24 cellular contexts compared by ENCODE assay signal in genomic region chrX:37378830-37379229, GRCh38. TPM values are rescaled to one million over a fixed set of nuclear protein-coding genes. Genes with fewer than 3 reads are reported as not detected.
"Had no signal": no experiment of that assay in that cellular context is flagged by ENCODE, and none has a peak within 500 bp of the region (broad histone marks: within the 10 kb centered on the region; RNA-seq: fewer than 3 reads in every experiment).

No MANE protein-coding gene starts in this region.

- H3K27me3 ChIP-seq: ascending aorta, esophagus muscularis mucosa, foreskin keratinocyte, left lung, neutrophil had no signal

- ATAC-seq: foreskin keratinocyte; left lung; naive thymus-derived CD8-positive, alpha-beta T cell had no signal

- H3K27ac ChIP-seq: ascending aorta, esophagus muscularis mucosa, foreskin keratinocyte, left lung, neutrophil, parathyroid adenoma had no signal

- H3K4me1 ChIP-seq: ascending aorta, foreskin keratinocyte, left lung had no signal

- H3K4me3 ChIP-seq: ascending aorta, esophagus muscularis mucosa, left lung had no signal

- H3K36me3 ChIP-seq: ascending aorta, esophagus muscularis mucosa, left lung, neutrophil had no signal

- DNase-seq: activated CD4-positive, alpha-beta T cell treated with anti-CD3 and anti-CD28 coated beads, Interleukin-2, amount 50 U/mL, for 1 hour; activated CD4-positive, CD25-positive, alpha-beta regulatory T cell treated with anti-CD3 and anti-CD28 coated beads, Interleukin-2, amount 50 U/mL, for 72 hours; activated CD8-positive, alpha-beta memory T cell treated with anti-CD3 and anti-CD28 coated beads for 24 hours; activated CD8-positive, alpha-beta memory T cell treated with anti-CD3 and anti-CD28 coated beads, Interleukin-2, amount 50 U/mL, for 48 hours; activated effector memory CD4-positive, alpha-beta T cell treated with Interleukin-2 at 50 U/mL for 16 hours; activated naive CD4-positive, alpha-beta T cell treated with anti-CD3 and anti-CD28 coated beads, Interleukin-2, amount 50 U/mL, for 16 hours; activated T-cell treated with anti-CD3 and anti-CD28 coated beads, Interleukin-2, amount 50 U/mL, for 48 hours; effector CD8-positive, alpha-beta T cell; foreskin keratinocyte; glutamatergic neuron; hypothalamus; islet precursor cell; left lung; naive thymus-derived CD8-positive, alpha-beta T cell; stimulated activated CD4-positive, alpha-beta T cell treated with anti-CD3 and anti-CD28 coated beads, Interleukin-12 subunit alpha, Interleukin-12 subunit beta, amount 100 ng/mL, for 4 hours; stimulated activated CD4-positive, alpha-beta T cell treated with anti-CD3 and anti-CD28 coated beads, Interleukin-1b, Interleukin-23, amount 100 ng/mL, for 48 hours; stimulated activated CD8-positive, alpha-beta memory T cell treated with anti-CD3 and anti-CD28 coated beads, Interleukin-4, amount 100 ng/mL, for 48 hours; stimulated activated naive CD4-positive, alpha-beta T cell; T-helper 1 cell; T-helper 9 cell had no signal

- H3K9me3 ChIP-seq: ascending aorta, esophagus muscularis mucosa, left lung, neutrophil had no signal

RNA-seq across cellular contexts. Expression of gene PRRG1, which starts 29.7 kb away (rescaled TPM):
- total RNA-seq: naive thymus-derived CD8-positive, alpha-beta T cell had no signal
